In the genomic region with DNA sequence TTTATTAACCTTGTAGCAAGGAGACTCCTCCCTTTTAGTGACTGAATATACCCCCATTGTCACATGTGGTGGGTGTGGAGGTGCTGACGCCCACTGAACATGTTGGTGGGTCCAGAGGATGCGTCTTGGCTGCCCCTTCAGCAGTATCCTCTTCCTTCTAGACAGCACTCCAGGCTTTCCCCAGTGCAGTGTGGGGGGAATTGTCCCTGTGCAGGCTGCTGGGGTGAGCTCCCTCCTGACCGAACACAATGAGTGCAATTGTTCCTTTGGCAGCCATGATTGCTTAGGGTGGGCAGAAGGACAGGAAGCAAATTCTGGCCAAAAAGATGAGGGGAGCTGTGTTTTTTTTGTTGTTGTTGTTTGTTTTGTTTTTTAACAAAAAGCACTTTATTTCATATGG, we compare ENCODE assay signal across 1 cellular context.
TF ChIP-seq lines count a peak whose summit lies in the region.

No MANE protein-coding gene starts in this region.

TF ChIP-seq in GM23338, 12 proteins besides CTCF, POLR2A, EP300 and RAD21 (continued from another document):
- no peak for TF ChIP-seq ZNF114 (CRISPR knock-in tag; IDR thresholded peaks at IDR 0.05)
- no peak for TF ChIP-seq POLR2AphosphoS5 (IDR thresholded peaks at IDR 0.05; ENCODE audit: low read depth)
- TF ChIP-seq STAT1 (IDR thresholded peaks at IDR 0.05; ENCODE audit: unreplicated experiment) = no peak
- TF ChIP-seq, protein P1, sequence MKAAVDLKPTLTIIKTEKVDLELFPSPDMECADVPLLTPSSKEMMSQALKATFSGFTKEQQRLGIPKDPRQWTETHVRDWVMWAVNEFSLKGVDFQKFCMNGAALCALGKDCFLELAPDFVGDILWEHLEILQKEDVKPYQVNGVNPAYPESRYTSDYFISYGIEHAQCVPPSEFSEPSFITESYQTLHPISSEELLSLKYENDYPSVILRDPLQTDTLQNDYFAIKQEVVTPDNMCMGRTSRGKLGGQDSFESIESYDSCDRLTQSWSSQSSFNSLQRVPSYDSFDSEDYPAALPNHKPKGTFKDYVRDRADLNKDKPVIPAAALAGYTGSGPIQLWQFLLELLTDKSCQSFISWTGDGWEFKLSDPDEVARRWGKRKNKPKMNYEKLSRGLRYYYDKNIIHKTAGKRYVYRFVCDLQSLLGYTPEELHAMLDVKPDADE (IDR thresholded peaks at IDR 0.05) = no peak
- TF ChIP-seq, protein P2, sequence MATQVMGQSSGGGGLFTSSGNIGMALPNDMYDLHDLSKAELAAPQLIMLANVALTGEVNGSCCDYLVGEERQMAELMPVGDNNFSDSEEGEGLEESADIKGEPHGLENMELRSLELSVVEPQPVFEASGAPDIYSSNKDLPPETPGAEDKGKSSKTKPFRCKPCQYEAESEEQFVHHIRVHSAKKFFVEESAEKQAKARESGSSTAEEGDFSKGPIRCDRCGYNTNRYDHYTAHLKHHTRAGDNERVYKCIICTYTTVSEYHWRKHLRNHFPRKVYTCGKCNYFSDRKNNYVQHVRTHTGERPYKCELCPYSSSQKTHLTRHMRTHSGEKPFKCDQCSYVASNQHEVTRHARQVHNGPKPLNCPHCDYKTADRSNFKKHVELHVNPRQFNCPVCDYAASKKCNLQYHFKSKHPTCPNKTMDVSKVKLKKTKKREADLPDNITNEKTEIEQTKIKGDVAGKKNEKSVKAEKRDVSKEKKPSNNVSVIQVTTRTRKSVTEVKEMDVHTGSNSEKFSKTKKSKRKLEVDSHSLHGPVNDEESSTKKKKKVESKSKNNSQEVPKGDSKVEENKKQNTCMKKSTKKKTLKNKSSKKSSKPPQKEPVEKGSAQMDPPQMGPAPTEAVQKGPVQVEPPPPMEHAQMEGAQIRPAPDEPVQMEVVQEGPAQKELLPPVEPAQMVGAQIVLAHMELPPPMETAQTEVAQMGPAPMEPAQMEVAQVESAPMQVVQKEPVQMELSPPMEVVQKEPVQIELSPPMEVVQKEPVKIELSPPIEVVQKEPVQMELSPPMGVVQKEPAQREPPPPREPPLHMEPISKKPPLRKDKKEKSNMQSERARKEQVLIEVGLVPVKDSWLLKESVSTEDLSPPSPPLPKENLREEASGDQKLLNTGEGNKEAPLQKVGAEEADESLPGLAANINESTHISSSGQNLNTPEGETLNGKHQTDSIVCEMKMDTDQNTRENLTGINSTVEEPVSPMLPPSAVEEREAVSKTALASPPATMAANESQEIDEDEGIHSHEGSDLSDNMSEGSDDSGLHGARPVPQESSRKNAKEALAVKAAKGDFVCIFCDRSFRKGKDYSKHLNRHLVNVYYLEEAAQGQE (IDR thresholded peaks at IDR 0.05; ENCODE audit: unreplicated experiment) = no peak
- no peak for TF ChIP-seq EZH2 (IDR thresholded peaks at IDR 0.05; ENCODE audit: low read depth, unreplicated experiment)
- no peak for TF ChIP-seq CREB1 (CRISPR knock-in tag; IDR thresholded peaks at IDR 0.05; ENCODE audit: low read depth)
- TF ChIP-seq NANOG (IDR thresholded peaks at IDR 0.05; ENCODE audit: borderline replicate concordance) = no peak
